Comparison of ENCODE assay signal across 8 cellular contexts in genomic region chr7:35038340-35038738, GRCh38. TPM values are rescaled to one million over a fixed set of nuclear protein-coding genes. Genes with fewer than 3 reads are reported as not detected.
DNase-seq lines count a peak whose midpoint lies in the region; ATAC-seq, FAIRE-seq and TF ChIP-seq lines count a peak whose summit lies in the region.

No MANE protein-coding gene starts in this region.

- H3K27ac Mint-ChIP-seq in progenitor cell of endocrine pancreas = peak overlapping the region; percentile 90

- no peaks in the 10 kb centered on the region for H3K9me3 Mint-ChIP-seq in progenitor cell of endocrine pancreas (ENCODE audit: low read depth)

- H3K27me3 ChIP-seq in RWPE2 (ENCODE audit: insufficient read depth, poor library complexity, severe bottlenecking) (no peaks in the 10 kb centered on the region), esophagus (ENCODE audit: control insufficient read depth in 1 of 2, insufficient read depth in 2 of 2, low read length in 2 of 2) (no peaks in the 10 kb centered on the region)

- no peak for FAIRE-seq in RCC 7860 (lab: Jason Lieb, UNC)

- peaks cover 20% of the 10 kb centered on the region for H3K4me1 Mint-ChIP-seq in progenitor cell of endocrine pancreas (ENCODE audit: low read depth)

- WGBS in esophagus, 2 donors = 26 to 29% methylated on average over 8 of the region's 8 CpGs

- DNase-seq in G401 (ENCODE audit: low spot score) (peak; percentile 53), RWPE2 (ENCODE audit: low spot score) (no peak), progenitor cell of endocrine pancreas (ENCODE audit: low spot score, unreplicated experiment) (no peak), NCI-H128 (lab: John Stamatoyannopoulos, UW; ENCODE audit: unreplicated experiment) (no peak), RCC 7860 (ENCODE audit: low spot score) (no peak)

- no peaks in the 10 kb centered on the region for H3K36me3 Mint-ChIP-seq in progenitor cell of endocrine pancreas (ENCODE audit: insufficient read depth)

- H3K36me3 ChIP-seq in RWPE2 (ENCODE audit: low read depth) (no peaks in the 10 kb centered on the region), esophagus (ENCODE audit: control insufficient read depth in 2 of 2, insufficient read depth in 2 of 2, low read length in 1 of 2) (no peaks in the 10 kb centered on the region)

- H3K4me3 ChIP-seq in RWPE2 (ENCODE audit: severe bottlenecking) (peak overlapping the region; percentile 91), esophagus (ENCODE audit: low read depth in 1 of 2, low read length in 2 of 2) (peak overlapping the region; percentile 76 to 93)

- in situ Hi-C loops in G401 (cut with HindIII; ENCODE audit: low sequenced_read_pairs) = no loop called here

- H3K27ac ChIP-seq in RWPE2 (ENCODE audit: poor library complexity, severe bottlenecking) (peak overlapping the region; percentile 42), esophagus (ENCODE audit: low read depth in 2 of 2, low read length in 1 of 2) (peak overlapping the region in 1 of 2 donors; percentile 87)

- peak overlapping the region; percentile 84 for H3K4me3 Mint-ChIP-seq in progenitor cell of endocrine pancreas (ENCODE audit: low read depth)

- peaks cover 12% of the 10 kb centered on the region for H3K4me1 ChIP-seq in RWPE2 (ENCODE audit: insufficient read depth, poor library complexity, severe bottlenecking)
- no peaks in the 10 kb centered on the region for H3K4me1 ChIP-seq in esophagus (ENCODE audit: control insufficient read depth in 2 of 2, insufficient read depth in 2 of 2, low read length in 1 of 2)

- TF ChIP-seq CTCF in RWPE2 (IDR thresholded peaks at IDR 0.05; ENCODE audit: poor library complexity, severe bottlenecking) = no peak
- TF ChIP-seq CTCF in progenitor cell of endocrine pancreas (IDR thresholded peaks at IDR 0.05; ENCODE audit: unreplicated experiment) = no peak

- ATAC-seq in RWPE2 (ENCODE audit: low read depth) (no peak), HG03521 (IDR thresholded peaks at IDR 0.05; ENCODE audit: unreplicated experiment) (no peak), GM19397 (IDR thresholded peaks at IDR 0.05; ENCODE audit: unreplicated experiment) (no peak)

- H3K9me3 ChIP-seq in RWPE2 (ENCODE audit: severe bottlenecking) (no peaks in the 10 kb centered on the region), esophagus (ENCODE audit: control insufficient read depth in 2 of 2, insufficient read depth in 1 of 2, low read depth in 1 of 2, low read length in 1 of 2) (no peaks in the 10 kb centered on the region)

- H3K27me3 Mint-ChIP-seq in progenitor cell of endocrine pancreas = peaks cover 1% of the 10 kb centered on the region

RNA-seq across cellular contexts. Expression of gene DPY19L1, which starts 1.1 kb away (rescaled TPM):
- total RNA-seq in G401 (2014; rRNA removed; shearing (Covaris generic)) = 17.3 and 18.5 TPM in 2 replicates
- polyA plus RNA-seq in esophagus = 1 to 10 TPM; 2.1 to 2.8 TPM
- total RNA-seq in progenitor cell of endocrine pancreas = 31.6 and 34.0 TPM in 2 replicates
